In genomic region chr6:7899046-7899888, GRCh38 we compare ENCODE assay signal across 1 cellular context.
TF ChIP-seq lines count a peak whose summit lies in the region.

No MANE protein-coding gene starts in this region.

TF ChIP-seq in K562, 482 proteins besides CTCF, POLR2A, EP300 and RAD21 (continued from another document):
- TF ChIP-seq E2F8 (IDR thresholded peaks at IDR 0.05; ENCODE audit: low read depth, partially characterized antibody) (peak; percentile 23), ZBTB1 (CRISPR knock-in tag; IDR thresholded peaks at IDR 0.05; ENCODE audit: borderline replicate concordance, low read depth) (no peak), AFF1 (IDR thresholded peaks at IDR 0.05; ENCODE audit: low read depth in 1 of 2, partially characterized antibody in 2 of 2) (peak in 1 of 2 experiments; percentile 33), ZNF830 (CRISPR knock-in tag; IDR thresholded peaks at IDR 0.05) (no peak), GATAD2B (IDR thresholded peaks at IDR 0.05; ENCODE audit: borderline replicate concordance) (peak; percentile 45; the same call in 1 of the 2 replicates), AFF4 (CRISPR knock-in tag; IDR thresholded peaks at IDR 0.05) (0 out of 2 replicates have a peak, but pooled peaks have one; percentile 41), ADNP (tag; IDR thresholded peaks at IDR 0.05) (0 out of 2 replicates have a peak, but pooled peaks have one; percentile 7), SMAD4 (CRISPR knock-in tag; conservative IDR thresholded peaks at IDR 0.05) (peak; percentile 95), DMBX1 (CRISPR knock-in tag; IDR thresholded peaks at IDR 0.05; ENCODE audit: borderline replicate concordance) (peak; percentile 85), KDM1A (IDR thresholded peaks at IDR 0.05) (peak; percentile 94 to 97), PBX2 (CRISPR knock-in tag; IDR thresholded peaks at IDR 0.05; ENCODE audit: low read depth) (no peak), PBX2 (tag; conservative IDR thresholded peaks at IDR 0.05; ENCODE audit: low read depth) (peak; percentile 70), TEAD4 (IDR thresholded peaks at IDR 0.05; ENCODE audit: low read length) (peak; percentile 98), TEAD4 (CRISPR knock-in tag; IDR thresholded peaks at IDR 0.05; ENCODE audit: borderline replicate concordance) (no peak), ELF1 (tag; IDR thresholded peaks at IDR 0.05) (peak; percentile 49; the same call in 1 of the 2 replicates), MEIS2 (IDR thresholded peaks at IDR 0.05; ENCODE audit: partially characterized antibody) (peak; percentile 93), WHSC1 (IDR thresholded peaks at IDR 0.05; ENCODE audit: low read length) (no peak), NONO (IDR thresholded peaks at IDR 0.05; ENCODE audit: low read depth in 2 of 2, low read length in 1 of 2) (peak in 1 of 2 experiments; percentile 46; a peak in 1 of 4 replicates), ILF3 (IDR thresholded peaks at IDR 0.05; ENCODE audit: borderline replicate concordance) (peak; percentile 91; the same call in 1 of the 2 replicates), DPF2 (IDR thresholded peaks at IDR 0.05) (peak; percentile 96), ZNF263 (CRISPR knock-in tag; IDR thresholded peaks at IDR 0.05; ENCODE audit: borderline replicate concordance) (peak; percentile 39; the same call in 1 of the 2 replicates), HCFC1 (IDR thresholded peaks at IDR 0.05; ENCODE audit: low read depth, low read length) (no peak), HDAC3 (IDR thresholded peaks at IDR 0.05; ENCODE audit: borderline replicate concordance, partially characterized antibody) (peak; percentile 88)
